Comparison of ENCODE assay signal across 16 cellular contexts in genomic region chr1:35884934-35885333, GRCh38. TPM values are rescaled to one million over a fixed set of nuclear protein-coding genes. Genes with fewer than 3 reads are reported as not detected.
DNase-seq lines count a peak whose midpoint lies in the region; ATAC-seq, FAIRE-seq and TF ChIP-seq lines count a peak whose summit lies in the region.
"Had no signal": no experiment of that assay in that cellular context is flagged by ENCODE, and none has a peak within 500 bp of the region (broad histone marks: within the 10 kb centered on the region; RNA-seq: fewer than 3 reads in every experiment).

No MANE protein-coding gene starts in this region.

- peak overlapping the region; percentile 71 for H3K27ac ChIP-seq in cardiac muscle cell
- H3K27ac ChIP-seq: epithelial cell of prostate had no signal

- no peak for DNase-seq in cardiac muscle cell (ENCODE audit: low read depth in 1 of 2, low spot score in 1 of 2)
- no peak for DNase-seq in Right ventricle myocardium inferior (ENCODE audit: missing footprints)
- DNase-seq in T-helper 17 cell, result no peak
- DNase-seq in medulla oblongata (ENCODE audit: extremely low spot score), result peak; percentile 17
- no peak for DNase-seq in SKM-1 (lab: John Stamatoyannopoulos, UW; ENCODE audit: unreplicated experiment)
- no peak for DNase-seq in HTR-8/SVneo (ENCODE audit: insufficient read length, low spot score)
- no peak for DNase-seq in amniotic stem cell (lab: John Stamatoyannopoulos, UW)
- DNase-seq: activated naive CD8-positive, alpha-beta T cell treated with anti-CD3 and anti-CD28 coated beads, Interleukin-2, amount 10 ng/mL, durations not matched to agents 7 days and 5 days; HFFc6; NCI-H187 treated with DMSO at 0.1 percent for 48 hours; NCI-H748 treated with DMSO at 0.1 percent for 48 hours had no signal

- H3K27me3 ChIP-seq in cardiac muscle cell, result no peaks in the 10 kb centered on the region

- H3K9me3 ChIP-seq in cardiac muscle cell (ENCODE audit: low read depth) (no peaks in the 10 kb centered on the region), T-helper 17 cell (ENCODE audit: control insufficient read depth, low read length, poor library complexity, severe bottlenecking) (no peaks in the 10 kb centered on the region)
- H3K9me3 ChIP-seq: thoracic aorta had no signal

- no peak overlapping the region for H3K27ac Mint-ChIP-seq in T-helper 17 cell
- H3K27ac Mint-ChIP-seq: activated naive CD8-positive, alpha-beta T cell treated with anti-CD3 and anti-CD28 coated beads, Interleukin-2, amount 10 ng/mL, durations not matched to agents 7 days and 5 days; T-helper 2 cell treated with Interferon-gamma antibody and Interleukin-4, amounts not matched to agents 5 μg/mL and 100 μg/mL, for 36 hours had no signal

- no peaks in the 10 kb centered on the region for H3K27me3 Mint-ChIP-seq in T-helper 17 cell

- TF ChIP-seq CTCF in cardiac muscle cell (IDR thresholded peaks at IDR 0.05; ENCODE audit: low read depth, low read length), result no peak

- peaks cover 40% of the 10 kb centered on the region for H3K4me1 ChIP-seq in cardiac muscle cell (ENCODE audit: low read depth)

- peak overlapping the region; percentile 60 for H3K4me3 Mint-ChIP-seq in T-helper 17 cell

- H3K36me3 Mint-ChIP-seq in T-helper 17 cell (ENCODE audit: low read depth), result peaks cover 5% of the 10 kb centered on the region

- ATAC-seq in Right ventricle myocardium inferior (no peak), T-helper 17 cell (no peak), HG02973 (IDR thresholded peaks at IDR 0.05; ENCODE audit: unreplicated experiment) (no peak)

- H3K4me3 ChIP-seq in cardiac muscle cell, result no peak overlapping the region

- FAIRE-seq in HTR-8/SVneo (lab: Jason Lieb, UNC), result no peak
- FAIRE-seq: GM12892 had no signal

- H3K4me1 Mint-ChIP-seq in T-helper 17 cell, result peaks cover 41% of the 10 kb centered on the region

- intact Hi-C loops in Right ventricle myocardium inferior (cut with DNase I), result loop anchor here (5.0 to 10.0 kb wide), 2 partner anchors 47 to 200 kb away; partner anchors contain the start of genes ADPRS, AGO3 and TEKT2

- peaks cover 4% of the 10 kb centered on the region for H3K36me3 ChIP-seq in cardiac muscle cell
- H3K36me3 ChIP-seq: thoracic aorta had no signal

RNA-seq across cellular contexts. Expression of gene AGO1, which starts 1.9 kb away (rescaled TPM):
- total RNA-seq in cardiac muscle cell (18.9 and 19.1 TPM in 2 replicates), Right ventricle myocardium inferior (17.5 TPM), T-helper 17 cell (10 to 100 TPM; 23.3 to 25.3 TPM)
- polyA plus RNA-seq in cardiac muscle cell, result 9.6 and 10.1 TPM in 2 replicates

RNA-seq across cellular contexts. Expression of gene AGO3, which starts 46.0 kb away (rescaled TPM):
- 17.2 and 30.3 TPM in 2 replicates for total RNA-seq in cardiac muscle cell
- 10.7 and 20.8 TPM in 2 replicates for polyA plus RNA-seq in cardiac muscle cell
- 12.0 TPM for total RNA-seq in Right ventricle myocardium inferior
- 10 to 100 TPM; 30.4 to 33.0 TPM for total RNA-seq in T-helper 17 cell
